8 cellular contexts compared by ENCODE assay signal in genomic region chr17:8187517-8188407, GRCh38. TPM values are rescaled to one million over a fixed set of nuclear protein-coding genes. Genes with fewer than 3 reads are reported as not detected.
DNase-seq lines count a peak whose midpoint lies in the region; ATAC-seq and TF ChIP-seq lines count a peak whose summit lies in the region.

No MANE protein-coding gene starts in this region.

- TF ChIP-seq POLR2A in esophagus squamous epithelium (IDR thresholded peaks at IDR 0.05) = peak in 1 of 4 donors; percentile 8

- POLR2A ChIA-PET in PC-9 (lab: Charles Lee; ENCODE audit: unreplicated experiment) = interaction anchor here (0.5 to 1.4 kb wide), 6 partner anchors 14 to 197 kb away, joined by 3 to 8 read pairs (median 6); partner anchors contain the start of gene SLC25A35

- H3K79me2 ChIP-seq in PC-9 (ENCODE audit: low read depth) = peaks cover 11% of the 10 kb centered on the region

- no peaks in the 10 kb centered on the region for H3K9me2 ChIP-seq in PC-9 (ENCODE audit: insufficient read depth)

- H3K36me3 ChIP-seq in PC-9 (ENCODE audit: low read depth) = no peaks in the 10 kb centered on the region
- no peaks in the 10 kb centered on the region for H3K36me3 ChIP-seq in esophagus squamous epithelium
- H3K36me3 ChIP-seq in mucosa of stomach (ENCODE audit: control insufficient read depth, insufficient read depth, low read length) = no peaks in the 10 kb centered on the region

- H2AFZ ChIP-seq in PC-9 = no peak overlapping the region

- 0 out of 2 replicates have a peak, but pooled peaks cover 3% of the 10 kb centered on the region for H4K20me1 ChIP-seq in PC-9 (ENCODE audit: insufficient read depth)

- intact Hi-C loops in PC-9 (cut with micrococcal nuclease; ENCODE audit: unreplicated experiment) = loop anchor here (1.0 to 10.0 kb wide), 6 partner anchors 31 to 197 kb away; partner anchors contain the start of genes CTC1 and RPL26
- intact Hi-C loops in esophagus squamous epithelium (cut with DNase I) = no loop called here

- peak overlapping the region; percentile 86; the same call in 1 of the 2 replicates for H3K4me3 ChIP-seq in PC-9
- H3K4me3 ChIP-seq in esophagus squamous epithelium = peak overlapping the region; percentile 56 to 97 (median 86)
- H3K4me3 ChIP-seq in mucosa of stomach (ENCODE audit: low read length) = peak overlapping the region; percentile 5

- H3K27ac ChIP-seq in PC-9 (peak overlapping the region; percentile 86), esophagus squamous epithelium (peak overlapping the region; percentile 96 to 99 (median 98))

- no peak for TF ChIP-seq CTCF in PC-9 (conservative IDR thresholded peaks at IDR 0.05)
- TF ChIP-seq CTCF in esophagus squamous epithelium (IDR thresholded peaks at IDR 0.05) = peak in 1 of 6 experiments; percentile 18

- H3F3A ChIP-seq in PC-9 (ENCODE audit: insufficient read depth, low read depth) = peaks cover 24% of the 10 kb centered on the region

- H3K9me3 ChIP-seq in PC-9 (ENCODE audit: insufficient read depth, low read depth) = no peaks in the 10 kb centered on the region
- H3K9me3 ChIP-seq in esophagus squamous epithelium = no peaks in the 10 kb centered on the region
- no peaks in the 10 kb centered on the region for H3K9me3 ChIP-seq in mucosa of stomach (ENCODE audit: control insufficient read depth, low read length)

- BruUV-seq in PC-9 (replicated peaks; lab: Mats Ljungman, UMichigan) = TSS peak; percentile 100

- CTCF ChIA-PET in PC-9 (lab: Charles Lee) = interaction anchor here (0.7 to 1.0 kb wide), 3 partner anchors 52 to 196 kb away, joined by 3 to 4 read pairs (median 3); no protein-coding TSS in a partner anchor

- peak; percentile 85 for DNase-seq in AG20443 (ENCODE audit: low spot score)
- peak; percentile 55 for DNase-seq in KG1 (lab: John Stamatoyannopoulos, UW)
- peak; percentile 94 to 95 for DNase-seq in PC-9
- peak; percentile 90 for DNase-seq in activated T-cell treated with anti-CD3 and anti-CD28 coated beads, Interleukin-2, amount 50 U/mL, for 1 hour
- no peak for DNase-seq in esophagus squamous epithelium (lab: John Stamatoyannopoulos, UW)
- DNase-seq in stimulated activated CD8-positive, alpha-beta memory T cell treated with anti-CD3 and anti-CD28 coated beads, Interleukin-4, amount 100 ng/mL, for 24 hours (ENCODE audit: low read depth) = peak; percentile 80

- 4% methylated on average over 21 to 28 of the region's 28 CpGs for WGBS in esophagus squamous epithelium, 2 donors

- peak overlapping the region; percentile 85 for H3K4me2 ChIP-seq in PC-9

- H3K9ac ChIP-seq in mucosa of stomach (ENCODE audit: low read length) = peak overlapping the region; percentile 81

- no peaks in the 10 kb centered on the region for H3K27me3 ChIP-seq in PC-9 (ENCODE audit: insufficient read depth, low read depth)
- H3K27me3 ChIP-seq in esophagus squamous epithelium = no peaks in the 10 kb centered on the region
- no peaks in the 10 kb centered on the region for H3K27me3 ChIP-seq in mucosa of stomach (ENCODE audit: control insufficient read depth, insufficient read depth, low read length)

- ATAC-seq in GM19395 (IDR thresholded peaks at IDR 0.05; ENCODE audit: unreplicated experiment) = peak; percentile 26

- H3K4me1 ChIP-seq in PC-9 (replicated peaks; ENCODE audit: insufficient read depth) (peaks cover 12% of the 10 kb centered on the region), esophagus squamous epithelium (peaks cover 11 to 70% (median 30%) of the 10 kb centered on the region in 3 donors), mucosa of stomach (ENCODE audit: control insufficient read depth, insufficient read depth, low read length) (peaks cover 29% of the 10 kb centered on the region)

RNA-seq across cellular contexts. Expression of gene BORCS6, which starts 2.2 kb away (rescaled TPM):
- total RNA-seq in PC-9 (2021) = 6.4 and 8.0 TPM in 2 replicates
- total RNA-seq in esophagus squamous epithelium = 10 to 100 TPM in 3 of 4 donors, 1 to 10 TPM in 1; 8.8 to 16.5 (median 13.4) TPM

RNA-seq across cellular contexts. Expression of gene TMEM107, which starts 11.6 kb away (rescaled TPM):
- total RNA-seq in PC-9 (2021) (58.5 and 59.1 TPM in 2 replicates), esophagus squamous epithelium (10 to 100 TPM; 12.7 to 21.7 (median 15.5) TPM)

RNA-seq across cellular contexts. Expression of gene AURKB, which starts 22.6 kb away (rescaled TPM):
- 159 and 167 TPM in 2 replicates for total RNA-seq in PC-9 (2021)
- total RNA-seq in esophagus squamous epithelium = 10 to 100 TPM; 11.2 to 43.7 (median 20.3) TPM

RNA-seq across cellular contexts. Expression of gene VAMP2, which starts 25.0 kb away (rescaled TPM):
- total RNA-seq in PC-9 (2021) (29.3 and 35.1 TPM in 2 replicates), esophagus squamous epithelium (10 to 100 TPM in 3 of 4 donors, 1 to 10 TPM in 1; 6.2 to 20.4 (median 12.0) TPM)

RNA-seq across cellular contexts. Expression of gene PER1, which starts 35.6 kb away (rescaled TPM):
- 60.2 and 78.7 TPM in 2 replicates for total RNA-seq in PC-9 (2021)
- 10 to 100 TPM; 33.6 to 95.0 (median 56.3) TPM for total RNA-seq in esophagus squamous epithelium

Comparison
In these comparisons a context has a peak if more than half of its experiments do, and no peak if none do; other contexts are left out.
1. H3K4me3 ChIP-seq: peak in every context shown above with its lines; median percentile 86 in PC-9; 86 in esophagus squamous epithelium; 5 in mucosa of stomach.